Comparison of ENCODE assay signal across 8 cellular contexts in genomic region chr14:94173471-94173884, GRCh38. TPM values are rescaled to one million over a fixed set of nuclear protein-coding genes. Genes with fewer than 3 reads are reported as not detected.
DNase-seq lines count a peak whose midpoint lies in the region; ATAC-seq and TF ChIP-seq lines count a peak whose summit lies in the region.

No MANE protein-coding gene starts in this region.

- H3K27ac ChIP-seq in rectal smooth muscle tissue (ENCODE audit: low read depth, low read length): no peak overlapping the region

- H3K9me3 Mint-ChIP-seq in activated CD8-positive, alpha-beta memory T cell treated with anti-CD3 and anti-CD28 coated beads, Interleukin-2, amount 10 ng/mL, durations not matched to agents 7 days and 5 days (ENCODE audit: low read depth): no peaks in the 10 kb centered on the region
- H3K9me3 Mint-ChIP-seq in T-helper 2 cell treated with Interferon-gamma antibody and Interleukin-4, amounts not matched to agents 5 μg/mL and 100 μg/mL, for 36 hours: no peaks in the 10 kb centered on the region

- no peaks in the 10 kb centered on the region for H3K4me1 ChIP-seq in rectal smooth muscle tissue (ENCODE audit: control insufficient read depth, insufficient read depth, low read length)

- no peak for DNase-seq in activated CD8-positive, alpha-beta memory T cell treated with anti-CD3 and anti-CD28 coated beads, Interleukin-2, amount 10 ng/mL, durations not matched to agents 7 days and 5 days
- no peak for DNase-seq in activated CD8-positive, alpha-beta memory T cell treated with anti-CD3 and anti-CD28 coated beads, Interleukin-2, amount 50 U/mL, for 48 hours
- no peak for DNase-seq in T-helper 2 cell treated with Interferon-gamma antibody and Interleukin-4, amounts not matched to agents 5 μg/mL and 100 μg/mL, for 36 hours (ENCODE audit: low spot score)
- DNase-seq in fibroblast of the aortic adventitia (ENCODE audit: low read depth): no peak
- DNase-seq in GM19238 (ENCODE audit: insufficient read length, low spot score): no peak
- DNase-seq in GF-D8 (lab: John Stamatoyannopoulos, UW): no peak

- H3K4me3 ChIP-seq in fibroblast of the aortic adventitia (ENCODE audit: low read depth, low read length) (peak overlapping the region; percentile 64), rectal smooth muscle tissue (ENCODE audit: low read length) (peak overlapping the region; percentile 71)

- H3K4me1 Mint-ChIP-seq in activated CD8-positive, alpha-beta memory T cell treated with anti-CD3 and anti-CD28 coated beads, Interleukin-2, amount 10 ng/mL, durations not matched to agents 7 days and 5 days: peaks cover 17% of the 10 kb centered on the region
- peaks cover 15% of the 10 kb centered on the region for H3K4me1 Mint-ChIP-seq in T-helper 2 cell treated with Interferon-gamma antibody and Interleukin-4, amounts not matched to agents 5 μg/mL and 100 μg/mL, for 36 hours (ENCODE audit: low read depth)

- H3K9ac ChIP-seq in rectal smooth muscle tissue (ENCODE audit: low read length): peak overlapping the region; percentile 21

- H3K36me3 ChIP-seq in rectal smooth muscle tissue (ENCODE audit: control insufficient read depth, insufficient read depth, low read length): no peaks in the 10 kb centered on the region

- CTCF ChIA-PET in activated CD8-positive, alpha-beta memory T cell treated with anti-CD3 and anti-CD28 coated beads, Interleukin-2, amount 10 ng/mL, durations not matched to agents 7 days and 5 days (lab: Charles Lee): interaction anchor here (1.1 to 4.0 kb wide), 4 partner anchors 8 to 41 kb away, joined by 3 to 26 read pairs (median 12); no protein-coding TSS in a partner anchor

- ATAC-seq in activated CD8-positive, alpha-beta memory T cell treated with anti-CD3 and anti-CD28 coated beads, Interleukin-2, amount 10 ng/mL, durations not matched to agents 7 days and 5 days: no peak
- ATAC-seq in GM21423 (IDR thresholded peaks at IDR 0.05; ENCODE audit: unreplicated experiment): no peak

- no peaks in the 10 kb centered on the region for H3K27me3 ChIP-seq in rectal smooth muscle tissue (ENCODE audit: control insufficient read depth, insufficient read depth, low read length)

- peak overlapping the region; percentile 56 for H3K27ac Mint-ChIP-seq in activated CD8-positive, alpha-beta memory T cell treated with anti-CD3 and anti-CD28 coated beads, Interleukin-2, amount 10 ng/mL, durations not matched to agents 7 days and 5 days
- H3K27ac Mint-ChIP-seq in T-helper 2 cell treated with Interferon-gamma antibody and Interleukin-4, amounts not matched to agents 5 μg/mL and 100 μg/mL, for 36 hours: peak overlapping the region; percentile 69

- H3K36me3 Mint-ChIP-seq in activated CD8-positive, alpha-beta memory T cell treated with anti-CD3 and anti-CD28 coated beads, Interleukin-2, amount 10 ng/mL, durations not matched to agents 7 days and 5 days: no peaks in the 10 kb centered on the region
- no peaks in the 10 kb centered on the region for H3K36me3 Mint-ChIP-seq in T-helper 2 cell treated with Interferon-gamma antibody and Interleukin-4, amounts not matched to agents 5 μg/mL and 100 μg/mL, for 36 hours (ENCODE audit: low read depth)

- peaks cover 58% of the 10 kb centered on the region for H3K27me3 Mint-ChIP-seq in activated CD8-positive, alpha-beta memory T cell treated with anti-CD3 and anti-CD28 coated beads, Interleukin-2, amount 10 ng/mL, durations not matched to agents 7 days and 5 days
- peaks cover 58% of the 10 kb centered on the region for H3K27me3 Mint-ChIP-seq in T-helper 2 cell treated with Interferon-gamma antibody and Interleukin-4, amounts not matched to agents 5 μg/mL and 100 μg/mL, for 36 hours (ENCODE audit: low read depth)

- H3K4me3 Mint-ChIP-seq in activated CD8-positive, alpha-beta memory T cell treated with anti-CD3 and anti-CD28 coated beads, Interleukin-2, amount 10 ng/mL, durations not matched to agents 7 days and 5 days: peak overlapping the region; percentile 66
- H3K4me3 Mint-ChIP-seq in T-helper 2 cell treated with Interferon-gamma antibody and Interleukin-4, amounts not matched to agents 5 μg/mL and 100 μg/mL, for 36 hours: peak overlapping the region; percentile 81

- TF ChIP-seq CTCF in fibroblast of the aortic adventitia (IDR thresholded peaks at IDR 0.05; ENCODE audit: insufficient read depth, low read length): no peak

RNA-seq across cellular contexts. Expression of gene PPP4R4, which starts 0.6 kb away (rescaled TPM):
- under 1 TPM; 0.64 to 0.68 TPM for total RNA-seq in activated CD8-positive, alpha-beta memory T cell treated with anti-CD3 and anti-CD28 coated beads, Interleukin-2, amount 10 ng/mL, durations not matched to agents 7 days and 5 days
- 0.98 and 7.0 TPM in 2 replicates for total RNA-seq in fibroblast of the aortic adventitia (ENCODE audit: low replicate concordance)

RNA-seq across cellular contexts. Expression of gene IFI27L2, which starts 44.1 kb away (rescaled TPM):
- total RNA-seq in activated CD8-positive, alpha-beta memory T cell treated with anti-CD3 and anti-CD28 coated beads, Interleukin-2, amount 10 ng/mL, durations not matched to agents 7 days and 5 days: 100 to 1,000 TPM in 1 of 2 experiments, 10 to 100 TPM in 1; 95.5 to 112 TPM
- 107 and 247 TPM in 2 replicates for total RNA-seq in fibroblast of the aortic adventitia (ENCODE audit: low replicate concordance)
